ENCODE assay signal across 18 cellular contexts in the genomic region with DNA sequence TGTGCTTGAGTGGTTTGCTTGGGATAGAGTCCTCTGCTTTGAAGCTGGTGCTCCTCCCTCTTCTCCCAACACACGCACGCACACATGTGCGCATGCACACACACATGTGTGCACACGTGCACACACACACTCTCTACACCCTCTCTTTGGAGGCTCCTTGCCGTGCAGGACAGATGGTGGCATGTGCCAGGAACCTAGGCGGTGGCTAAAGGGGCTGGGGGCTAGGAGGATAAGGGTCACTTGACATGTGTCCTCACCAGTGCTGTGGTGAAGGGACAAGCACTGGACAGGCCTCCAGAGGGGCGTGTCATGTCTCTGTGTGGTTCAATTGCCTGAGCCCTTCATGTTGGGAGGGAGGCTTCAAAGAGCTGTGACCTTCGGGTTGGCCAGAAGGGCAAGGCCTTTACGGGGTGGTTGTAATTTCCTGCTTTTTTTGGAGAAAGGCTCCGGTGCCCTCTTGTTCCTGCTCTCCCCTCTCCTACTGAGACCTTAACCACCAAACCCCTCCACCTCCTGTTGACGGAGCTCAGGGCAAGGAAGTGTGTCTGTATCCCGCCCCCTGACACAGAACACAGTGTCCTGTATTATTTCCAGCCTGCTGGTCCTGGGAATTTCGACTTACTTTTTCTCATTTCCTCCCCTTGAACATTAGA.
DNase-seq lines count a peak whose midpoint lies in the region; ATAC-seq, FAIRE-seq and TF ChIP-seq lines count a peak whose summit lies in the region.
"Had no signal": no experiment of that assay in that cellular context is flagged by ENCODE, and none has a peak within 500 bp of the region (broad histone marks: within the 10 kb centered on the region; RNA-seq: fewer than 3 reads in every experiment).

No MANE protein-coding gene starts in this region.

- peaks cover 3% of the 10 kb centered on the region for H3K36me3 Mint-ChIP-seq in osteocyte (ENCODE audit: unreplicated experiment)
- H3K36me3 Mint-ChIP-seq in activated CD4-positive, alpha-beta T cell treated with anti-CD3 and anti-CD28 coated beads, Interleukin-2, amount 10 ng/mL, durations not matched to agents 7 days and 5 days (ENCODE audit: low read depth) = no peaks in the 10 kb centered on the region
- H3K36me3 Mint-ChIP-seq: immature natural killer cell; stimulated activated naive B cell treated with anti-CD40 and anti-IgM and Interleukin-4, amounts not matched to agents 10 μg/mL and 1 μg/mL and 100 μg/mL, for 72 hours had no signal

- POLR2A ChIA-PET in activated CD4-positive, alpha-beta T cell treated with anti-CD3 and anti-CD28 coated beads, Interleukin-2, amount 10 ng/mL, durations not matched to agents 7 days and 5 days (lab: Charles Lee) = no interaction called here

- peak overlapping the region; percentile 64 to 85 for H3K27ac ChIP-seq in kidney (ENCODE audit: low read depth in 2 of 2, low read length in 2 of 2)
- peak overlapping the region; percentile 40 to 83 (median 68) for H3K27ac ChIP-seq in tibial nerve
- peak overlapping the region in 1 of 2 donors; percentile 49 for H3K27ac ChIP-seq in prostate gland

- H3K9me3 ChIP-seq in kidney (ENCODE audit: control insufficient read depth in 1 of 2, low read length in 2 of 2) (no peaks in the 10 kb centered on the region), tibial nerve (no peaks in the 10 kb centered on the region), prostate gland (no peaks in the 10 kb centered on the region)
- H3K9me3 ChIP-seq: BE2C had no signal

- TF ChIP-seq CTCF in kidney (IDR thresholded peaks at IDR 0.05; ENCODE audit: borderline replicate concordance, extremely low read depth, insufficient read depth) (no peak), osteocyte (IDR thresholded peaks at IDR 0.05) (no peak), tibial nerve (IDR thresholded peaks at IDR 0.05) (no peak), prostate gland (IDR thresholded peaks at IDR 0.05) (no peak)

- H3K36me3 ChIP-seq in kidney (ENCODE audit: control insufficient read depth in 1 of 2, insufficient read depth in 2 of 2, low read length in 2 of 2) (no peaks in the 10 kb centered on the region), tibial nerve (no peaks in the 10 kb centered on the region), prostate gland (no peaks in the 10 kb centered on the region)

- 60% methylated on average over 13 of the region's 13 CpGs for WGBS in tibial nerve, 2 donors
- 73% methylated on average over 13 of the region's 13 CpGs for WGBS in prostate gland

- no peak for ATAC-seq in HG03095 (IDR thresholded peaks at IDR 0.05; ENCODE audit: unreplicated experiment)
- ATAC-seq: activated CD8-positive, alpha-beta T cell treated with anti-CD3 and anti-CD28 coated beads, Interleukin-2, amount 10 ng/mL, durations not matched to agents 7 days and 5 days; HCT116; stimulated activated naive B cell treated with anti-CD40 and anti-IgM and Interleukin-4, amounts not matched to agents 10 μg/mL and 1 μg/mL and 100 μg/mL, for 72 hours had no signal

- H3K4me3 Mint-ChIP-seq in osteocyte (ENCODE audit: unreplicated experiment) = peak overlapping the region; percentile 41
- H3K4me3 Mint-ChIP-seq in activated CD4-positive, alpha-beta T cell treated with anti-CD3 and anti-CD28 coated beads, Interleukin-2, amount 10 ng/mL, durations not matched to agents 7 days and 5 days = no peak overlapping the region
- H3K4me3 Mint-ChIP-seq: activated CD8-positive, alpha-beta T cell treated with anti-CD3 and anti-CD28 coated beads, Interleukin-2, amount 10 ng/mL, durations not matched to agents 7 days and 5 days; immature natural killer cell; stimulated activated naive B cell treated with anti-CD40 and anti-IgM and Interleukin-4, amounts not matched to agents 10 μg/mL and 1 μg/mL and 100 μg/mL, for 72 hours had no signal

- H3K27me3 Mint-ChIP-seq in osteocyte (ENCODE audit: unreplicated experiment) = peaks cover 14% of the 10 kb centered on the region
- H3K27me3 Mint-ChIP-seq in activated CD4-positive, alpha-beta T cell treated with anti-CD3 and anti-CD28 coated beads, Interleukin-2, amount 10 ng/mL, durations not matched to agents 7 days and 5 days = peaks cover 6% of the 10 kb centered on the region

- DNase-seq in dermis microvascular lymphatic vessel endothelial cell (ENCODE audit: low read depth in 2 of 2) (peak; percentile 47 to 65), kidney (no peak), osteocyte (ENCODE audit: extremely low spot score, unreplicated experiment) (no peak), tibial nerve (ENCODE audit: low spot score in 2 of 2) (peak in 1 of 2 donors; percentile 38), NCI-H748 treated with DMSO at 0.1 percent for 48 hours (lab: John Stamatoyannopoulos, UW) (no peak), prostate gland (ENCODE audit: low spot score) (no peak)
- DNase-seq in activated CD4-positive, alpha-beta T cell treated with anti-CD3 and anti-CD28 coated beads, Interleukin-2, amount 10 ng/mL, durations not matched to agents 7 days and 5 days = no peak
- DNase-seq: activated CD8-positive, alpha-beta T cell treated with anti-CD3 and anti-CD28 coated beads, Interleukin-2, amount 10 ng/mL, durations not matched to agents 7 days and 5 days; BE2C; effector CD4-positive, alpha-beta T cell; foreskin fibroblast; immature natural killer cell; Kasumi-1; NCI-H1436 treated with DMSO at 0.1 percent for 48 hours; stimulated activated naive B cell treated with anti-CD40 and anti-IgM and Interleukin-4, amounts not matched to agents 10 μg/mL and 1 μg/mL and 100 μg/mL, for 72 hours had no signal

- peak overlapping the region; percentile 46 for H3K27ac Mint-ChIP-seq in osteocyte (ENCODE audit: unreplicated experiment)
- H3K27ac Mint-ChIP-seq in activated CD4-positive, alpha-beta T cell treated with anti-CD3 and anti-CD28 coated beads, Interleukin-2, amount 10 ng/mL, durations not matched to agents 7 days and 5 days = no peak overlapping the region
- H3K27ac Mint-ChIP-seq: activated CD8-positive, alpha-beta T cell treated with anti-CD3 and anti-CD28 coated beads, Interleukin-2, amount 10 ng/mL, durations not matched to agents 7 days and 5 days; stimulated activated naive B cell treated with anti-CD40 and anti-IgM and Interleukin-4, amounts not matched to agents 10 μg/mL and 1 μg/mL and 100 μg/mL, for 72 hours had no signal

- peak overlapping the region in 1 of 2 donors; percentile 41 for H3K9ac ChIP-seq in kidney (ENCODE audit: low read length in 2 of 2)

- peak; percentile 79 for TF ChIP-seq EP300 in tibial nerve (IDR thresholded peaks at IDR 0.05)

- no peaks in the 10 kb centered on the region for H3K9me3 Mint-ChIP-seq in osteocyte (ENCODE audit: unreplicated experiment)
- no peaks in the 10 kb centered on the region for H3K9me3 Mint-ChIP-seq in activated CD4-positive, alpha-beta T cell treated with anti-CD3 and anti-CD28 coated beads, Interleukin-2, amount 10 ng/mL, durations not matched to agents 7 days and 5 days
- H3K9me3 Mint-ChIP-seq: immature natural killer cell; stimulated activated naive B cell treated with anti-CD40 and anti-IgM and Interleukin-4, amounts not matched to agents 10 μg/mL and 1 μg/mL and 100 μg/mL, for 72 hours had no signal

- intact Hi-C loops in kidney (cut with DNase I) (no loop called here), prostate gland (cut with DNase I) (no loop called here)

- H3K4me1 Mint-ChIP-seq in osteocyte (ENCODE audit: unreplicated experiment) = peaks cover 59% of the 10 kb centered on the region
- no peaks in the 10 kb centered on the region for H3K4me1 Mint-ChIP-seq in activated CD4-positive, alpha-beta T cell treated with anti-CD3 and anti-CD28 coated beads, Interleukin-2, amount 10 ng/mL, durations not matched to agents 7 days and 5 days
- H3K4me1 Mint-ChIP-seq: immature natural killer cell; stimulated activated naive B cell treated with anti-CD40 and anti-IgM and Interleukin-4, amounts not matched to agents 10 μg/mL and 1 μg/mL and 100 μg/mL, for 72 hours had no signal

- H3K4me1 ChIP-seq in kidney (ENCODE audit: control insufficient read depth in 1 of 2, insufficient read depth in 1 of 2, low read depth in 1 of 2, low read length in 2 of 2) (peaks cover 12 to 19% of the 10 kb centered on the region in 2 donors), tibial nerve (peaks cover 0 to 65% (median 22%) of the 10 kb centered on the region in 4 donors), prostate gland (replicated peaks) (peaks cover 7% of the 10 kb centered on the region)

- FAIRE-seq in kidney (lab: Jason Lieb, UNC) = no peak
- FAIRE-seq: TTC549 had no signal

- TF ChIP-seq POLR2A in tibial nerve (IDR thresholded peaks at IDR 0.05) (no peak), prostate gland (IDR thresholded peaks at IDR 0.05) (no peak)

- CTCF ChIA-PET in activated CD4-positive, alpha-beta T cell treated with anti-CD3 and anti-CD28 coated beads, Interleukin-2, amount 10 ng/mL, durations not matched to agents 7 days and 5 days (lab: Charles Lee) = no interaction called here

- no peaks in the 10 kb centered on the region for H3K27me3 ChIP-seq in tibial nerve
- H3K27me3 ChIP-seq in prostate gland (replicated peaks; ENCODE audit: insufficient read depth) = no peaks in the 10 kb centered on the region
- H3K27me3 ChIP-seq: BE2C had no signal

- H3K4me3 ChIP-seq in kidney (ENCODE audit: low read length in 2 of 2) (no peak overlapping the region), tibial nerve (no peak overlapping the region), prostate gland (no peak overlapping the region)

Comparison
In these comparisons a context has a peak if more than half of its experiments do, and no peak if none do; other contexts are left out.
1. DNase-seq: peak in dermis microvascular lymphatic vessel endothelial cell (2 of 2); none in kidney (single experiment), osteocyte (single experiment), NCI-H748 treated with DMSO at 0.1 percent for 48 hours (single experiment), prostate gland (single experiment) and activated CD4-positive, alpha-beta T cell treated with anti-CD3 and anti-CD28 coated beads, Interleukin-2, amount 10 ng/mL, durations not matched to agents 7 days and 5 days (single experiment).